ENCODE assay signal across 27 cellular contexts in genomic region chr1:215277537-215277936, GRCh38.
DNase-seq lines count a peak whose midpoint lies in the region; TF ChIP-seq lines count a peak whose summit lies in the region.
"Had no signal": no experiment of that assay in that cellular context is flagged by ENCODE, and none has a peak within 500 bp of the region (broad histone marks: within the 10 kb centered on the region; RNA-seq: fewer than 3 reads in every experiment).

No MANE protein-coding gene starts in this region.

- H4K12ac ChIP-seq in trophoblast cell (ENCODE audit: low read depth, low read length) = no peak overlapping the region

- H3K4me3 ChIP-seq in AG10803 (ENCODE audit: low read length) = no peak overlapping the region
- H3K4me3 ChIP-seq in astrocyte of the spinal cord (ENCODE audit: low read depth, low read length) = no peak overlapping the region
- no peak overlapping the region for H3K4me3 ChIP-seq in fibroblast of villous mesenchyme (ENCODE audit: low read depth, low read length)
- no peak overlapping the region for H3K4me3 ChIP-seq in trophoblast cell (ENCODE audit: low read depth, low read length)
- no peak overlapping the region for H3K4me3 ChIP-seq in ovary
- H3K4me3 ChIP-seq: adrenal gland, pancreas, PC-9, right lobe of liver, testis had no signal

- no peaks in the 10 kb centered on the region for H3K4me1 ChIP-seq in trophoblast cell (ENCODE audit: control insufficient read depth in 1 of 2, insufficient read depth in 2 of 2, low read length in 2 of 2)
- no peaks in the 10 kb centered on the region for H3K4me1 ChIP-seq in ovary (ENCODE audit: insufficient read depth)
- H3K4me1 ChIP-seq: adrenal gland, pancreas, testis had no signal

- no peak overlapping the region for H2BK5ac ChIP-seq in trophoblast cell (ENCODE audit: low read depth, low read length, poor library complexity)

- no peaks in the 10 kb centered on the region; the same call in 1 of the 2 replicates for H3K36me3 Mint-ChIP-seq in HFFc6 (ENCODE audit: low read depth)
- H3K36me3 Mint-ChIP-seq: CD4-positive, alpha-beta memory T cell; natural killer cell; stimulated activated effector memory CD8-positive, alpha-beta T cell treated with anti-CD3 and anti-CD28 coated beads, Interleukin-12 subunit alpha, Interleukin-12 subunit beta, amount 100 ng/mL, for 72 hours; WTC11 had no signal

- H3K4me2 ChIP-seq in trophoblast cell (ENCODE audit: low read length) = no peak overlapping the region
- H3K4me2 ChIP-seq: PC-9 had no signal

- in situ Hi-C loops in astrocyte of the spinal cord (cut with HindIII; ENCODE audit: low sequenced_read_pairs) = no loop called here

- no peak overlapping the region for H2BK120ac ChIP-seq in trophoblast cell (ENCODE audit: insufficient read depth, low read length, poor library complexity)

- H3K9me3 Mint-ChIP-seq in HFFc6 = peaks cover 3% of the 10 kb centered on the region; the same call in 1 of the 2 replicates

- no peak overlapping the region for H4K91ac ChIP-seq in trophoblast cell (ENCODE audit: low read depth, low read length)

- H3K27ac Mint-ChIP-seq in HFFc6 = no peak overlapping the region
- H3K27ac Mint-ChIP-seq: CD4-positive, alpha-beta memory T cell; natural killer cell; stimulated activated effector memory CD8-positive, alpha-beta T cell treated with anti-CD3 and anti-CD28 coated beads, Interleukin-12 subunit alpha, Interleukin-12 subunit beta, amount 100 ng/mL, for 72 hours; T-helper 17 cell; WTC11 had no signal

- DNase-seq in AG10803 (ENCODE audit: low read depth) (peak; percentile 71), HFFc6 (peak; percentile 56), astrocyte of the spinal cord (ENCODE audit: low read depth, low spot score) (peak; percentile 38), fibroblast of villous mesenchyme (ENCODE audit: low read depth) (peak; percentile 67), trophoblast cell (no peak), ovary (no peak)
- no peak for DNase-seq in activated CD4-positive, alpha-beta T cell treated with anti-CD3 and anti-CD28 coated beads, Interleukin-2, amount 50 U/mL, for 1 hour
- DNase-seq in stimulated activated CD4-positive, alpha-beta T cell treated with anti-CD3 and anti-CD28 coated beads, Interleukin-4, amount 100 ng/mL, for 4 hours = no peak
- DNase-seq: activated CD4-positive, alpha-beta T cell treated with anti-CD3 and anti-CD28 coated beads, Interleukin-2, amount 50 U/mL, for 48 hours; activated gamma-delta T cell; adrenal gland; CD4-positive, alpha-beta memory T cell; DMS153; head of caudate nucleus; left colon; MM.1S; natural killer cell; NCI-H187; NCI-H2227 treated with DMSO at 0.1 percent for 48 hours; pancreas; PC-9; right lobe of liver; T-helper 17 cell; testis had no signal

- intact Hi-C loops in ovary (cut with DNase I) = no loop called here

- H3K23ac ChIP-seq in trophoblast cell (ENCODE audit: low read length) = no peak overlapping the region

- H2AK5ac ChIP-seq in trophoblast cell (ENCODE audit: low read length) = no peak overlapping the region

- no peak overlapping the region for H3K14ac ChIP-seq in trophoblast cell (ENCODE audit: low read length)

- H3K27me3 ChIP-seq in trophoblast cell (ENCODE audit: insufficient read depth, low read length) = no peaks in the 10 kb centered on the region
- H3K27me3 ChIP-seq in ovary = no peaks in the 10 kb centered on the region
- H3K27me3 ChIP-seq: adrenal gland, pancreas, right lobe of liver, testis had no signal

- H3K4me3 Mint-ChIP-seq in HFFc6 = no peak overlapping the region
- H3K4me3 Mint-ChIP-seq: CD4-positive, alpha-beta memory T cell; central memory CD8-positive, alpha-beta T cell; natural killer cell; stimulated activated effector memory CD8-positive, alpha-beta T cell treated with anti-CD3 and anti-CD28 coated beads, Interleukin-12 subunit alpha, Interleukin-12 subunit beta, amount 100 ng/mL, for 72 hours; T-helper 17 cell; WTC11 had no signal

- H3K79me1 ChIP-seq in trophoblast cell (ENCODE audit: low read length) = no peaks in the 10 kb centered on the region

- TF ChIP-seq CTCF in AG10803 (conservative IDR thresholded peaks at IDR 0.05; ENCODE audit: low read length) (no peak), HFFc6 (IDR thresholded peaks at IDR 0.05) (no peak), astrocyte of the spinal cord (IDR thresholded peaks at IDR 0.05; ENCODE audit: low read depth, low read length) (no peak), fibroblast of villous mesenchyme (IDR thresholded peaks at IDR 0.05; ENCODE audit: insufficient read depth, low read depth, low read length) (no peak), ovary (IDR thresholded peaks at IDR 0.05) (no peak)

- H3K27ac ChIP-seq in trophoblast cell (ENCODE audit: low read depth, low read length) = no peak overlapping the region
- H3K27ac ChIP-seq in ovary = no peak overlapping the region
- H3K27ac ChIP-seq: adrenal gland, pancreas, PC-9, right lobe of liver, testis had no signal

- TF ChIP-seq EP300 in ovary (IDR thresholded peaks at IDR 0.05) = no peak

- no peak overlapping the region for H3K4ac ChIP-seq in trophoblast cell (ENCODE audit: low read depth, low read length)

- no CpG with 5 or more reads among the region's 2 CpGs for WGBS in trophoblast cell (ENCODE audit: extremely low coverage, insufficient coverage, insufficient read length)
- 12 to 36% (median 25%) methylated on average over 2 of the region's 2 CpGs for WGBS in ovary, 3 donors

- H4K8ac ChIP-seq in trophoblast cell (ENCODE audit: low read depth, low read length) = no peak overlapping the region

- H3K36me3 ChIP-seq in trophoblast cell (ENCODE audit: control insufficient read depth in 1 of 2, insufficient read depth in 2 of 2, low read length in 2 of 2) (no peaks in the 10 kb centered on the region), ovary (no peaks in the 10 kb centered on the region)
- H3K36me3 ChIP-seq: adrenal gland, pancreas, right lobe of liver had no signal

- peaks cover 65% of the 10 kb centered on the region for H3K4me1 Mint-ChIP-seq in HFFc6 (ENCODE audit: low read depth)
- H3K4me1 Mint-ChIP-seq: CD4-positive, alpha-beta memory T cell; central memory CD8-positive, alpha-beta T cell; natural killer cell; stimulated activated effector memory CD8-positive, alpha-beta T cell treated with anti-CD3 and anti-CD28 coated beads, Interleukin-12 subunit alpha, Interleukin-12 subunit beta, amount 100 ng/mL, for 72 hours; T-helper 17 cell had no signal

- H2BK12ac ChIP-seq in trophoblast cell (ENCODE audit: low read length) = no peak overlapping the region

- no peaks in the 10 kb centered on the region for H3K79me2 ChIP-seq in trophoblast cell (ENCODE audit: control insufficient read depth, insufficient read depth, low read length, poor library complexity)

- no peaks in the 10 kb centered on the region; the same call in 1 of the 2 replicates for H3K27me3 Mint-ChIP-seq in HFFc6 (ENCODE audit: insufficient read depth)
- H3K27me3 Mint-ChIP-seq: CD4-positive, alpha-beta memory T cell; central memory CD8-positive, alpha-beta T cell; T-helper 17 cell had no signal

- H3K9me3 ChIP-seq in trophoblast cell (ENCODE audit: insufficient read depth, low read depth, low read length) (no peaks in the 10 kb centered on the region), ovary (no peaks in the 10 kb centered on the region)
- H3K9me3 ChIP-seq: adrenal gland, pancreas, right lobe of liver, testis had no signal

- no peak overlapping the region for H2AFZ ChIP-seq in trophoblast cell (ENCODE audit: insufficient read depth, low read length, poor library complexity)
- H2AFZ ChIP-seq: PC-9 had no signal

- no peak for TF ChIP-seq POLR2A in ovary (IDR thresholded peaks at IDR 0.05)

- H3K9ac ChIP-seq in trophoblast cell (ENCODE audit: low read length) = no peak overlapping the region

- H3K18ac ChIP-seq in trophoblast cell (ENCODE audit: low read length) = no peak overlapping the region

Comparison
In these comparisons a context has a peak if more than half of its experiments do, and no peak if none do; other contexts are left out.
1. DNase-seq: peak in AG10803 (single experiment), HFFc6 (single experiment), astrocyte of the spinal cord (single experiment) and fibroblast of villous mesenchyme (single experiment); none in activated CD4-positive, alpha-beta T cell treated with anti-CD3 and anti-CD28 coated beads, Interleukin-2, amount 50 U/mL, for 1 hour (single experiment), trophoblast cell (0 of 2), ovary (0 of 5) and stimulated activated CD4-positive, alpha-beta T cell treated with anti-CD3 and anti-CD28 coated beads, Interleukin-4, amount 100 ng/mL, for 4 hours (0 of 2).